In the genomic region with DNA sequence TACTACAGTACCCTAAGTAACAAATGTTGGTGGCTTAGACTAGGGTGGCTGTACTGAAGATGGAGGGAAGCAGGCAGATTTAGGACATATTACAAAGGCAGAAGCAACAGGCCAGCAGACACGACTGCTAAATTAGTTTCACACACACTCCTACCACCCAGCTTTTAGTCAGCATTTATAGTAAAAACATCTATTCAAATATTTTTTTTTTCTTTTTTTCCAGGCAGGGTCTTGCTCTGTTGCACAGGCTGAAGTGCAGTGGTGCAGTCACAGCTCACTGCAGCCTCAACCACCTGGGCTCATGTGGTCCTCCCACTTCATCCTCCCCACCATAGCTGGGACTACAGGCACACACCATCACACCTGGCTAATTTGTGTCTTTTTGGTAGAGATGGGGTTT, we compare ENCODE assay signal across 12 cellular contexts.
DNase-seq lines count a peak whose midpoint lies in the region; ATAC-seq and TF ChIP-seq lines count a peak whose summit lies in the region.
"Had no signal": no experiment of that assay in that cellular context is flagged by ENCODE, and none has a peak within 500 bp of the region (broad histone marks: within the 10 kb centered on the region; RNA-seq: fewer than 3 reads in every experiment).

No MANE protein-coding gene starts in this region.

- peaks cover 32 to 47% of the 10 kb centered on the region in 2 donors for H3K36me3 Mint-ChIP-seq in CD4-positive, alpha-beta memory T cell

- ATAC-seq in GM19043 (IDR thresholded peaks at IDR 0.05; ENCODE audit: low read depth, unreplicated experiment) (peak; percentile 76), HG02884 (IDR thresholded peaks at IDR 0.05; ENCODE audit: unreplicated experiment) (peak; percentile 83)

- no peak overlapping the region for H3K4me3 ChIP-seq in CD4-positive, alpha-beta memory T cell (ENCODE audit: low read length in 2 of 2)
- H3K4me3 ChIP-seq in Peyer's patch: no peak overlapping the region
- H3K4me3 ChIP-seq: GM23248 had no signal

- H3K9me3 ChIP-seq in CD4-positive, alpha-beta memory T cell (ENCODE audit: control insufficient read depth in 1 of 2, low read length in 2 of 2): no peaks in the 10 kb centered on the region
- no peaks in the 10 kb centered on the region for H3K9me3 ChIP-seq in Peyer's patch

- H3K27ac Mint-ChIP-seq in CD4-positive, alpha-beta memory T cell: peak overlapping the region; percentile 43 to 88 (median 66)

- intact Hi-C loops in CD4-positive, alpha-beta memory T cell (cut with micrococcal nuclease): loop anchor here (5.0 kb wide), 1 partner anchor 50 kb away; no protein-coding TSS in a partner anchor

- POLR2A ChIA-PET in CD4-positive, alpha-beta memory T cell (lab: Charles Lee; ENCODE audit: partially characterized antibody): interaction anchor here (1.5 kb wide), 1 partner anchor 74 kb away, joined by 8 read pairs; a partner anchor contains a TSS

- peaks cover 47 to 70% (median 57%) of the 10 kb centered on the region in 4 donors for H3K4me1 Mint-ChIP-seq in CD4-positive, alpha-beta memory T cell

- TF ChIP-seq CTCF in Peyer's patch (IDR thresholded peaks at IDR 0.05): no peak

- peaks cover 47% of the 10 kb centered on the region for H3K4me1 ChIP-seq in CD4-positive, alpha-beta memory T cell (ENCODE audit: insufficient read depth, low read length)
- no peaks in the 10 kb centered on the region for H3K4me1 ChIP-seq in Peyer's patch

- no peak overlapping the region for H3K27ac ChIP-seq in CD4-positive, alpha-beta memory T cell (ENCODE audit: low read depth, low read length)
- peak overlapping the region in 1 of 4 donors; percentile 18 for H3K27ac ChIP-seq in Peyer's patch
- H3K27ac ChIP-seq: C4-2B, GM23248 had no signal

- CTCF ChIA-PET in CD4-positive, alpha-beta memory T cell (lab: Charles Lee; ENCODE audit: partially characterized antibody): no interaction called here

- TF ChIP-seq POLR2A in Peyer's patch (IDR thresholded peaks at IDR 0.05): no peak

- peaks cover 7% of the 10 kb centered on the region for H3K36me3 ChIP-seq in CD4-positive, alpha-beta memory T cell (ENCODE audit: insufficient read depth, low read length)
- H3K36me3 ChIP-seq in Peyer's patch: peaks cover 0 to 7% (median 0%) of the 10 kb centered on the region in 3 donors

- H3K9me3 Mint-ChIP-seq in CD4-positive, alpha-beta memory T cell: peaks cover 0 to 25% (median 7%) of the 10 kb centered on the region in 8 donors

- H3K27me3 Mint-ChIP-seq in CD4-positive, alpha-beta memory T cell: no peaks in the 10 kb centered on the region

- peak overlapping the region in 2 of 8 donors; percentile 11 to 44 for H3K4me3 Mint-ChIP-seq in CD4-positive, alpha-beta memory T cell

- DNase-seq in CD4-positive, alpha-beta memory T cell: no peak
- DNase-seq in Peyer's patch (peak in 2 of 3 donors; percentile 57 to 64), NCI-H1417 treated with DMSO at 0.1 percent for 48 hours (lab: John Stamatoyannopoulos, UW) (no peak), putamen (ENCODE audit: low spot score) (no peak), NCI-H748 (lab: John Stamatoyannopoulos, UW; ENCODE audit: unreplicated experiment) (no peak), OCI-M2 (lab: John Stamatoyannopoulos, UW; ENCODE audit: unreplicated experiment) (no peak)
- DNase-seq: GM23248, NCI-H1105, SHP77 had no signal

- H3K27me3 ChIP-seq in CD4-positive, alpha-beta memory T cell (ENCODE audit: insufficient read depth, low read length): no peaks in the 10 kb centered on the region
- no peaks in the 10 kb centered on the region for H3K27me3 ChIP-seq in Peyer's patch

Comparison
In these comparisons a context has a peak if more than half of its experiments do, and no peak if none do; other contexts are left out.
1. DNase-seq: peak in Peyer's patch (2 of 3); none in CD4-positive, alpha-beta memory T cell (0 of 5), NCI-H1417 treated with DMSO at 0.1 percent for 48 hours (single experiment), putamen (single experiment), NCI-H748 (single experiment) and OCI-M2 (single experiment).